1 cellular context compared by ENCODE assay signal in the genomic region with DNA sequence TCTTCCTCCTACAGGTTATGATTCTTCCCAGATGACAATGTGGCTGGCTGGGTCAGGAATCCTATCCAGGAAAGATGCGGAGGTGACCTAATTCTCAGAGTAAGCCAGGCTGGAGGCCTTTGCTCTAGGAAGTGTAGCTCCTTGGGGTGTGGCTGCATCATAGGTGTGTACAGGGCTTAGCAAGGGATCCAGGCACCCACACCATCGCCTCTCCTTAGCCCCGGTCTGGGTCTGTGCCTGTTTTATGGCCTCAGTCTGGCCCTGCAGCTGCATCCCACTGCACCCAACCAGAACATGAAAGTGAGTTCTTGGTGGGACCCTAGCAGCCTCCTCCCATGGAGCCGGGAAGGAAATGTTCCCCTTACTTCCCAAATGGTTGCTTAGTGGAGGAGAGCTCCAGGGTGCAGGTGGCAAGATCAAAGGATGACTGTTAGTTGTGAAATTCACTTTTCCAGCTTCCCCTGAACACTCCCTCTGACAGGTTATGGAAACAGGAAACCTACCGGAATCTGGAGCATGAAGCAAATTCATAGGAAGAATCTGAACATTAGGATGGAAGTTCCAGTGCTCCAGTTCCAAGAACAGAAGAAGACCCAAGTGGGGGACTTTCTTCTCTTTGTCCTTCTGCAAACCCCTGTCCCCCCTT.
TF ChIP-seq lines count a peak whose summit lies in the region.

No MANE protein-coding gene starts in this region.

TF ChIP-seq in GM23338, 12 proteins besides CTCF, POLR2A, EP300 and RAD21 (continued from another document):
- TF ChIP-seq, protein P1, sequence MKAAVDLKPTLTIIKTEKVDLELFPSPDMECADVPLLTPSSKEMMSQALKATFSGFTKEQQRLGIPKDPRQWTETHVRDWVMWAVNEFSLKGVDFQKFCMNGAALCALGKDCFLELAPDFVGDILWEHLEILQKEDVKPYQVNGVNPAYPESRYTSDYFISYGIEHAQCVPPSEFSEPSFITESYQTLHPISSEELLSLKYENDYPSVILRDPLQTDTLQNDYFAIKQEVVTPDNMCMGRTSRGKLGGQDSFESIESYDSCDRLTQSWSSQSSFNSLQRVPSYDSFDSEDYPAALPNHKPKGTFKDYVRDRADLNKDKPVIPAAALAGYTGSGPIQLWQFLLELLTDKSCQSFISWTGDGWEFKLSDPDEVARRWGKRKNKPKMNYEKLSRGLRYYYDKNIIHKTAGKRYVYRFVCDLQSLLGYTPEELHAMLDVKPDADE (IDR thresholded peaks at IDR 0.05) = no peak
- no peak for TF ChIP-seq ZNF331 (CRISPR knock-in tag; IDR thresholded peaks at IDR 0.05; ENCODE audit: low read depth)
